19 cellular contexts compared by ENCODE assay signal in genomic region chr9:37947431-37947830, GRCh38. TPM values are rescaled to one million over a fixed set of nuclear protein-coding genes. Genes with fewer than 3 reads are reported as not detected.
A peak's percentile ranks its signal among the peaks of the same experiment; 100 is the strongest.
DNase-seq lines count a peak whose midpoint lies in the region; ATAC-seq and TF ChIP-seq lines count a peak whose summit lies in the region.
"Had no signal": no experiment of that assay in that cellular context is flagged by ENCODE, and none has a peak within 500 bp of the region (broad histone marks: within the 10 kb centered on the region; RNA-seq: fewer than 3 reads in every experiment).

No MANE protein-coding gene starts in this region.

- H3K27ac Mint-ChIP-seq in neural progenitor cell: peak overlapping the region; percentile 39
- H3K27ac Mint-ChIP-seq: B cell; CD4-positive, alpha-beta T cell had no signal

- no peaks in the 10 kb centered on the region for H3K9me3 Mint-ChIP-seq in neural progenitor cell
- H3K9me3 Mint-ChIP-seq: CD4-positive, alpha-beta T cell had no signal

- H2AFZ ChIP-seq in neural progenitor cell (replicated peaks): no peak overlapping the region

- no peaks in the 10 kb centered on the region for H3K79me2 ChIP-seq in neural progenitor cell (ENCODE audit: low read depth)

- H3K36me3 Mint-ChIP-seq in neural progenitor cell: peaks cover 9% of the 10 kb centered on the region

- no peak for ATAC-seq in GM18907 (IDR thresholded peaks at IDR 0.05; ENCODE audit: unreplicated experiment)
- no peak for ATAC-seq in GM21515 (IDR thresholded peaks at IDR 0.05; ENCODE audit: unreplicated experiment)
- ATAC-seq: K562 had no signal

- H3K9me3 ChIP-seq in cardiac muscle cell (ENCODE audit: low read depth) (no peaks in the 10 kb centered on the region), right atrium auricular region (no peaks in the 10 kb centered on the region), neural progenitor cell (ENCODE audit: low read depth) (no peaks in the 10 kb centered on the region), prostate gland (no peaks in the 10 kb centered on the region)
- H3K9me3 ChIP-seq: Caco-2 had no signal

- no peaks in the 10 kb centered on the region for H3K27me3 Mint-ChIP-seq in neural progenitor cell (ENCODE audit: insufficient read depth, low read depth)
- H3K27me3 Mint-ChIP-seq: CD4-positive, alpha-beta T cell had no signal

- TF ChIP-seq CTCF in cardiac muscle cell (IDR thresholded peaks at IDR 0.05; ENCODE audit: low read depth, low read length) (no peak), right atrium auricular region (IDR thresholded peaks at IDR 0.05) (no peak), neural progenitor cell (IDR thresholded peaks at IDR 0.05) (no peak), prostate gland (IDR thresholded peaks at IDR 0.05) (no peak)

- H3K4me1 Mint-ChIP-seq in neural progenitor cell: peaks cover 14% of the 10 kb centered on the region
- H3K4me1 Mint-ChIP-seq: B cell had no signal

- no peaks in the 10 kb centered on the region for H4K20me1 ChIP-seq in neural progenitor cell (ENCODE audit: low read depth)

- H3K4me3 Mint-ChIP-seq in neural progenitor cell: no peak overlapping the region
- H3K4me3 Mint-ChIP-seq: B cell; CD4-positive, alpha-beta T cell had no signal

- H3K27ac ChIP-seq in cardiac muscle cell (peak overlapping the region; percentile 60), right atrium auricular region (no peak overlapping the region), epithelial cell of prostate (peak overlapping the region; percentile 32), neural progenitor cell (no peak overlapping the region), prostate gland (peak overlapping the region in 1 of 2 donors; percentile 7)
- H3K27ac ChIP-seq: 22Rv1 had no signal

- no peaks in the 10 kb centered on the region for H3K27me3 ChIP-seq in cardiac muscle cell
- H3K27me3 ChIP-seq in right atrium auricular region: no peaks in the 10 kb centered on the region
- H3K27me3 ChIP-seq in neural progenitor cell: no peaks in the 10 kb centered on the region
- H3K27me3 ChIP-seq in prostate gland (replicated peaks; ENCODE audit: insufficient read depth): no peaks in the 10 kb centered on the region

- H3K4me1 ChIP-seq in cardiac muscle cell (ENCODE audit: low read depth): peaks cover 32% of the 10 kb centered on the region
- H3K4me1 ChIP-seq in right atrium auricular region: peaks cover 0 to 71% of the 10 kb centered on the region in 2 donors
- H3K4me1 ChIP-seq in neural progenitor cell: peaks cover 14% of the 10 kb centered on the region
- H3K4me1 ChIP-seq in prostate gland (replicated peaks): peaks cover 8% of the 10 kb centered on the region

- WGBS in prostate gland: 84% methylated on average over 7 of the region's 7 CpGs

- no peaks in the 10 kb centered on the region for H3K36me3 ChIP-seq in cardiac muscle cell
- H3K36me3 ChIP-seq in right atrium auricular region: peaks cover 19% of the 10 kb centered on the region
- H3K36me3 ChIP-seq in neural progenitor cell: no peaks in the 10 kb centered on the region
- peaks cover 0 to 7% of the 10 kb centered on the region in 2 donors for H3K36me3 ChIP-seq in prostate gland

- intact Hi-C loops in prostate gland (cut with DNase I): no loop called here

- no peak for TF ChIP-seq POLR2A in prostate gland (IDR thresholded peaks at IDR 0.05)

- no peak overlapping the region for H3K9ac ChIP-seq in neural progenitor cell

- no peak overlapping the region for H3K4me2 ChIP-seq in neural progenitor cell

- DNase-seq in cardiac muscle cell (ENCODE audit: low read depth in 1 of 2, low spot score in 1 of 2): peak in 1 of 2 donors; percentile 59
- no peak for DNase-seq in right atrium auricular region (ENCODE audit: low spot score)
- no peak for DNase-seq in epithelial cell of prostate (ENCODE audit: low read depth, low spot score)
- no peak for DNase-seq in neural progenitor cell (ENCODE audit: low spot score)
- no peak for DNase-seq in ureter (ENCODE audit: low spot score)
- no peak for DNase-seq in prostate gland (ENCODE audit: low spot score)
- DNase-seq: Caco-2; CD4-positive, alpha-beta T cell; HCEC 1CT; NCI-H187; NCI-H2107; NCI-H226; NCI-H524; NCI-H82 had no signal

- H3K4me3 ChIP-seq in cardiac muscle cell (no peak overlapping the region), right atrium auricular region (no peak overlapping the region), neural progenitor cell (no peak overlapping the region), prostate gland (no peak overlapping the region)
- H3K4me3 ChIP-seq: K562 had no signal

- H3F3A ChIP-seq in neural progenitor cell (ENCODE audit: low read depth): no peaks in the 10 kb centered on the region

RNA-seq across cellular contexts. Expression of gene SLC25A51, which starts 43.5 kb away (rescaled TPM):
- total RNA-seq in cardiac muscle cell: 17.0 and 21.1 TPM in 2 replicates
- polyA plus RNA-seq in cardiac muscle cell: 13.0 and 14.1 TPM in 2 replicates
- 10 to 100 TPM; 23.5 to 27.1 TPM for total RNA-seq in right atrium auricular region
- 22.6 and 24.6 TPM in 2 replicates for total RNA-seq in neural progenitor cell (ENCODE audit: low replicate concordance)
- total RNA-seq in ureter: 22.1 TPM
- 10 to 100 TPM; 20.2 to 21.6 TPM for total RNA-seq in prostate gland

Comparison
In these comparisons a context has a peak if more than half of its experiments do, and no peak if none do; other contexts are left out.
1. H3K27ac ChIP-seq: peak in cardiac muscle cell (single experiment) and epithelial cell of prostate (single experiment); none in right atrium auricular region (0 of 2) and neural progenitor cell (single experiment).